17 cellular contexts compared by ENCODE assay signal in the genomic region with DNA sequence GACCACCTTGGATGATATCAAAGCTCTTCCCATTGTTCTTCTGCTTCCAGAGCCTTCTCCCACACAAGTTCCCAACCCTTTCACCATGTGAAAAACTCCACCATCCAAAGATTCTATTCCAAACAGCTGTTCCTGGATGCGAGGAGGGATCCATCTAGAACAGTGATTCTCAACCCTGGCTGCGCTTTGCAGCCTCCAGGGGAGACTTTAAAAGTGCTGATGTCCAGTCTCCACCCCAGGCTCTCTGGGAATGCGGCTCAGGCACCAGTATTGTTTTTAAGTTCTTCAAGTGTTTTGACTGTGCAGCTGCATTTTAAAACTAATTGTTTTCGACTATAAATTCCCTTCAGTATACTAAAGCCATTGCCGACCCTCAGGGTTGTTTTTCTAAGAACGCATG.
DNase-seq lines count a peak whose midpoint lies in the region; ATAC-seq and TF ChIP-seq lines count a peak whose summit lies in the region.
"Had no signal": no experiment of that assay in that cellular context is flagged by ENCODE, and none has a peak within 500 bp of the region (broad histone marks: within the 10 kb centered on the region; RNA-seq: fewer than 3 reads in every experiment).

No MANE protein-coding gene starts in this region.

- peak overlapping the region; percentile 3 for H3K27ac ChIP-seq in subcutaneous abdominal adipose tissue (ENCODE audit: low read depth, low read length)
- H3K27ac ChIP-seq: HL-60, parathyroid adenoma had no signal

- H3K9me3 Mint-ChIP-seq in chondrocyte (ENCODE audit: low read depth) (no peaks in the 10 kb centered on the region), memory B cell (peaks cover 9% of the 10 kb centered on the region)
- H3K9me3 Mint-ChIP-seq: WTC11 had no signal

- H3K27ac Mint-ChIP-seq in chondrocyte (ENCODE audit: unreplicated experiment) (peak overlapping the region; percentile 69), memory B cell (peak overlapping the region; percentile 7)
- H3K27ac Mint-ChIP-seq: activated naive CD8-positive, alpha-beta T cell treated with anti-CD3 and anti-CD28 coated beads, Interleukin-2, amount 10 ng/mL, durations not matched to agents 7 days and 5 days; WTC11 had no signal

- H3K4me1 Mint-ChIP-seq in chondrocyte (ENCODE audit: low read depth), result peaks cover 19% of the 10 kb centered on the region
- H3K4me1 Mint-ChIP-seq in memory B cell, result peaks cover 33% of the 10 kb centered on the region

- H3K36me3 ChIP-seq in subcutaneous abdominal adipose tissue (ENCODE audit: control insufficient read depth in 5 of 5, insufficient read depth in 5 of 5, low read length in 5 of 5), result no peaks in the 10 kb centered on the region

- H3K9ac ChIP-seq in subcutaneous abdominal adipose tissue (ENCODE audit: low read length in 5 of 5), result peak overlapping the region in 1 of 5 donors; percentile 5
- H3K9ac ChIP-seq: parathyroid adenoma had no signal

- TF ChIP-seq CTCF in chondrocyte (IDR thresholded peaks at IDR 0.05), result no peak

- H3K4me1 ChIP-seq in subcutaneous abdominal adipose tissue (ENCODE audit: control insufficient read depth in 5 of 5, insufficient read depth in 5 of 5, low read length in 5 of 5), result peaks cover 2 to 32% (median 22%) of the 10 kb centered on the region in 5 donors
- H3K4me1 ChIP-seq: parathyroid adenoma had no signal

- ATAC-seq in memory B cell (ENCODE audit: low read depth), result no peak
- ATAC-seq: WTC11 had no signal

- H3K4me3 Mint-ChIP-seq in chondrocyte (ENCODE audit: unreplicated experiment) (no peak overlapping the region), memory B cell (no peak overlapping the region)
- H3K4me3 Mint-ChIP-seq: activated naive CD8-positive, alpha-beta T cell treated with anti-CD3 and anti-CD28 coated beads, Interleukin-2, amount 10 ng/mL, durations not matched to agents 7 days and 5 days; WTC11 had no signal

- peak; percentile 40 for DNase-seq in activated CD8-positive, alpha-beta memory T cell treated with anti-CD3 and anti-CD28 coated beads, Interleukin-2, amount 50 U/mL, for 48 hours
- DNase-seq in activated CD8-positive, alpha-beta memory T cell treated with anti-CD3 and anti-CD28 coated beads for 24 hours, result no peak
- DNase-seq in chondrocyte (ENCODE audit: low spot score) (no peak), memory B cell (ENCODE audit: low spot score in 2 of 2) (no peak), NCI-H2081 (lab: John Stamatoyannopoulos, UW) (no peak)
- DNase-seq in effector CD8-positive, alpha-beta T cell (lab: John Stamatoyannopoulos, UW), result no peak
- no peak for DNase-seq in activated naive CD4-positive, alpha-beta T cell (lab: John Stamatoyannopoulos, UW)
- DNase-seq: activated naive CD8-positive, alpha-beta T cell treated with anti-CD3 and anti-CD28 coated beads, Interleukin-2, amount 10 ng/mL, durations not matched to agents 7 days and 5 days; CD4-positive, alpha-beta memory T cell; central memory CD4-positive, alpha-beta T cell; mucosa of descending colon; NCI-H187 treated with DMSO at 0.1 percent for 48 hours; NCI-H526 treated with DMSO at 0.1 percent for 48 hours had no signal

- H3K9me3 ChIP-seq in subcutaneous abdominal adipose tissue (ENCODE audit: control insufficient read depth in 5 of 5, low read length in 5 of 5), result peaks cover 0 to 4% (median 0%) of the 10 kb centered on the region in 5 donors
- H3K9me3 ChIP-seq: mucosa of descending colon had no signal

- peaks cover 2% of the 10 kb centered on the region for H3K36me3 Mint-ChIP-seq in chondrocyte (ENCODE audit: low read depth)
- H3K36me3 Mint-ChIP-seq in memory B cell, result peaks cover 10% of the 10 kb centered on the region
- H3K36me3 Mint-ChIP-seq: activated naive CD8-positive, alpha-beta T cell treated with anti-CD3 and anti-CD28 coated beads, Interleukin-2, amount 10 ng/mL, durations not matched to agents 7 days and 5 days; CD4-positive, alpha-beta memory T cell; WTC11 had no signal

- H3K27me3 ChIP-seq in subcutaneous abdominal adipose tissue (ENCODE audit: control insufficient read depth in 5 of 5, insufficient read depth in 4 of 5, low read length in 5 of 5), result no peaks in the 10 kb centered on the region

- H3K27me3 Mint-ChIP-seq in chondrocyte (ENCODE audit: low read depth) (no peaks in the 10 kb centered on the region), memory B cell (no peaks in the 10 kb centered on the region)
- H3K27me3 Mint-ChIP-seq: activated naive CD8-positive, alpha-beta T cell treated with anti-CD3 and anti-CD28 coated beads, Interleukin-2, amount 10 ng/mL, durations not matched to agents 7 days and 5 days; CD4-positive, alpha-beta memory T cell had no signal

- H3K4me3 ChIP-seq in subcutaneous abdominal adipose tissue (ENCODE audit: low read depth in 1 of 5, low read length in 5 of 5), result no peak overlapping the region
- H3K4me3 ChIP-seq: mucosa of descending colon had no signal
